In the genomic region with DNA sequence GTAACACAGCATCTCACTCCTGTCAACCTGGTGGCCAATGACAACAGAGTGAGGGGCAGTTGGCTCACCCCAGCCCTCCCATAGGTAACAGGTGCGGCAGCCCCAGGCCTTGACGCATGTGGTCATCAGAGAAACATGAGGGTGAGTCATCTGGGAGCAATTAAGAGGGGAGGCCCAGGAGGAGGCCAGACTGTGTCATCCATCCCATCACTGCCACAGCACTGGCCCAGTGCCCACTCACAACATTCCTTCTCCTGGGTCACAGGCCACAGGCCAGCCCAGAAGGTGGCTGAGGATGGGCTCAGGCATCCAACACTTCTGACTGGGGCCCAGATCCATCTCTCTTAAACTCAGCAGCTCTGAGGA, we compare ENCODE assay signal across 1 cellular context.
TF ChIP-seq lines count a peak whose summit lies in the region.

No MANE protein-coding gene starts in this region.

TF ChIP-seq in HEK293, 187 proteins besides CTCF, POLR2A, EP300 and RAD21 (continued from another document and continues in another):
- TF ChIP-seq, protein P1, sequence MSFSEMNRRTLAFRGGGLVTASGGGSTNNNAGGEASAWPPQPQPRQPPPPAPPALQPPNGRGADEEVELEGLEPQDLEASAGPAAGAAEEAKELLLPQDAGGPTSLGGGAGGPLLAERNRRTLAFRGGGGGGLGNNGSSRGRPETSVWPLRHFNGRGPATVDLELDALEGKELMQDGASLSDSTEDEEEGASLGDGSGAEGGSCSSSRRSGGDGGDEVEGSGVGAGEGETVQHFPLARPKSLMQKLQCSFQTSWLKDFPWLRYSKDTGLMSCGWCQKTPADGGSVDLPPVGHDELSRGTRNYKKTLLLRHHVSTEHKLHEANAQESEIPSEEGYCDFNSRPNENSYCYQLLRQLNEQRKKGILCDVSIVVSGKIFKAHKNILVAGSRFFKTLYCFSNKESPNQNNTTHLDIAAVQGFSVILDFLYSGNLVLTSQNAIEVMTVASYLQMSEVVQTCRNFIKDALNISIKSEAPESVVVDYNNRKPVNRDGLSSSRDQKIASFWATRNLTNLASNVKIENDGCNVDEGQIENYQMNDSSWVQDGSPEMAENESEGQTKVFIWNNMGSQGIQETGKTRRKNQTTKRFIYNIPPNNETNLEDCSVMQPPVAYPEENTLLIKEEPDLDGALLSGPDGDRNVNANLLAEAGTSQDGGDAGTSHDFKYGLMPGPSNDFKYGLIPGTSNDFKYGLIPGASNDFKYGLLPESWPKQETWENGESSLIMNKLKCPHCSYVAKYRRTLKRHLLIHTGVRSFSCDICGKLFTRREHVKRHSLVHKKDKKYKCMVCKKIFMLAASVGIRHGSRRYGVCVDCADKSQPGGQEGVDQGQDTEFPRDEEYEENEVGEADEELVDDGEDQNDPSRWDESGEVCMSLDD (tag by site-specific recombination; IDR thresholded peaks at IDR 0.05), result 0 out of 2 replicates have a peak, but pooled peaks have one; percentile 44
- TF ChIP-seq ZNF114 (tag by site-specific recombination; IDR thresholded peaks at IDR 0.05) (no peak), ZNF239 (tag by site-specific recombination; IDR thresholded peaks at IDR 0.05) (no peak), EGR2 (tag by site-specific recombination; IDR thresholded peaks at IDR 0.05; ENCODE audit: low read depth) (no peak), ZNF394 (tag by site-specific recombination; IDR thresholded peaks at IDR 0.05; ENCODE audit: borderline replicate concordance) (peak; percentile 54), ZNF529 (tag by site-specific recombination; IDR thresholded peaks at IDR 0.05; ENCODE audit: insufficient replicate concordance) (no peak), TRIM28 (IDR thresholded peaks at IDR 0.05; ENCODE audit: borderline replicate concordance, low read length) (no peak), FEZF1 (tag by site-specific recombination; IDR thresholded peaks at IDR 0.05) (no peak), ZNF354C (tag by site-specific recombination; IDR thresholded peaks at IDR 0.05; ENCODE audit: borderline replicate concordance, low read depth) (no peak), ZNF837 (tag by site-specific recombination; IDR thresholded peaks at IDR 0.05) (no peak), ZNF747 (tag by site-specific recombination; IDR thresholded peaks at IDR 0.05) (no peak), ZBTB1 (tag by site-specific recombination; IDR thresholded peaks at IDR 0.05) (no peak), ZNF621 (tag by site-specific recombination; IDR thresholded peaks at IDR 0.05) (no peak), ZNF146 (tag by site-specific recombination; IDR thresholded peaks at IDR 0.05) (no peak), ZNF404 (tag by site-specific recombination; IDR thresholded peaks at IDR 0.05) (no peak), ZNF610 (tag by site-specific recombination; IDR thresholded peaks at IDR 0.05; ENCODE audit: borderline replicate concordance) (no peak), SP3 (tag by site-specific recombination; IDR thresholded peaks at IDR 0.05) (peak; percentile 49; the same call in 1 of the 2 replicates), ZBTB48 (tag by site-specific recombination; IDR thresholded peaks at IDR 0.05) (no peak), ZNF23 (tag by site-specific recombination; IDR thresholded peaks at IDR 0.05; ENCODE audit: borderline replicate concordance) (no peak), KLF7 (tag by site-specific recombination; IDR thresholded peaks at IDR 0.05; ENCODE audit: borderline replicate concordance) (no peak), KLF16 (tag by site-specific recombination; IDR thresholded peaks at IDR 0.05) (no peak), ZNF624 (tag by site-specific recombination; IDR thresholded peaks at IDR 0.05) (no peak), ZNF677 (tag by site-specific recombination; IDR thresholded peaks at IDR 0.05) (no peak), ZNF530 (tag by site-specific recombination; IDR thresholded peaks at IDR 0.05; ENCODE audit: low read depth) (no peak), ZNF768 (tag by site-specific recombination; IDR thresholded peaks at IDR 0.05) (no peak), ZNF426 (tag by site-specific recombination; IDR thresholded peaks at IDR 0.05) (no peak), OSR2 (tag by site-specific recombination; IDR thresholded peaks at IDR 0.05) (no peak), REPIN1 (tag by site-specific recombination; IDR thresholded peaks at IDR 0.05; ENCODE audit: low read depth) (no peak), ZNF658 (tag by site-specific recombination; IDR thresholded peaks at IDR 0.05) (no peak), ZNF121 (tag by site-specific recombination; IDR thresholded peaks at IDR 0.05) (no peak), MZF1 (tag by site-specific recombination; IDR thresholded peaks at IDR 0.05; ENCODE audit: borderline replicate concordance) (no peak), ZNF274 (IDR thresholded peaks at IDR 0.05; ENCODE audit: low read length) (no peak), ZNF274 (tag by site-specific recombination; IDR thresholded peaks at IDR 0.05; ENCODE audit: borderline replicate concordance) (no peak), ZIC2 (tag by site-specific recombination; IDR thresholded peaks at IDR 0.05) (peak; percentile 62), OVOL3 (tag by site-specific recombination; IDR thresholded peaks at IDR 0.05) (no peak), ZNF600 (tag by site-specific recombination; IDR thresholded peaks at IDR 0.05) (peak; percentile 55; the same call in 1 of the 2 replicates), ZSCAN30 (tag by site-specific recombination; IDR thresholded peaks at IDR 0.05) (no peak)
- TF ChIP-seq, protein P2, sequence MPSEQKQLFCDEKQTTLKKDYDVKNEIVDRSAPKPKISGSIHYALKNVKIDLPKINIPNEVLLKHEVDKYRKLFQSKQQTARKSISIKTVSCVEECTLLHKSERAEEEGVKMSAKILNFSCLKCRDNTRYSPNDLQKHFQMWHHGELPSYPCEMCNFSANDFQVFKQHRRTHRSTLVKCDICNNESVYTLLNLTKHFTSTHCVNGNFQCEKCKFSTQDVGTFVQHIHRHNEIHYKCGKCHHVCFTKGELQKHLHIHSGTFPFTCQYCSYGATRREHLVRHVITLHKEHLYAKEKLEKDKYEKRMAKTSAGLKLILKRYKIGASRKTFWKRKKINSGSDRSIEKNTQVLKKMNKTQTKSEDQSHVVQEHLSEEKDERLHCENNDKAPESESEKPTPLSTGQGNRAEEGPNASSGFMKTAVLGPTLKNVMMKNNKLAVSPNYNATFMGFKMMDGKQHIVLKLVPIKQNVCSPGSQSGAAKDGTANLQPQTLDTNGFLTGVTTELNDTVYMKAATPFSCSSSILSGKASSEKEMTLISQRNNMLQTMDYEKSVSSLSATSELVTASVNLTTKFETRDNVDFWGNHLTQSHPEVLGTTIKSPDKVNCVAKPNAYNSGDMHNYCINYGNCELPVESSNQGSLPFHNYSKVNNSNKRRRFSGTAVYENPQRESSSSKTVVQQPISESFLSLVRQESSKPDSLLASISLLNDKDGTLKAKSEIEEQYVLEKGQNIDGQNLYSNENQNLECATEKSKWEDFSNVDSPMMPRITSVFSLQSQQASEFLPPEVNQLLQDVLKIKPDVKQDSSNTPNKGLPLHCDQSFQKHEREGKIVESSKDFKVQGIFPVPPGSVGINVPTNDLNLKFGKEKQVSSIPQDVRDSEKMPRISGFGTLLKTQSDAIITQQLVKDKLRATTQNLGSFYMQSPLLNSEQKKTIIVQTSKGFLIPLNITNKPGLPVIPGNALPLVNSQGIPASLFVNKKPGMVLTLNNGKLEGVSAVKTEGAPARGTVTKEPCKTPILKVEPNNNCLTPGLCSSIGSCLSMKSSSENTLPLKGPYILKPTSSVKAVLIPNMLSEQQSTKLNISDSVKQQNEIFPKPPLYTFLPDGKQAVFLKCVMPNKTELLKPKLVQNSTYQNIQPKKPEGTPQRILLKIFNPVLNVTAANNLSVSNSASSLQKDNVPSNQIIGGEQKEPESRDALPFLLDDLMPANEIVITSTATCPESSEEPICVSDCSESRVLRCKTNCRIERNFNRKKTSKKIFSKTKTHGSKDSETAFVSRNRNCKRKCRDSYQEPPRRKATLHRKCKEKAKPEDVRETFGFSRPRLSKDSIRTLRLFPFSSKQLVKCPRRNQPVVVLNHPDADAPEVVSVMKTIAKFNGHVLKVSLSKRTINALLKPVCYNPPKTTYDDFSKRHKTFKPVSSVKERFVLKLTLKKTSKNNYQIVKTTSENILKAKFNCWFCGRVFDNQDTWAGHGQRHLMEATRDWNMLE (tag by site-specific recombination; conservative IDR thresholded peaks at IDR 0.05; ENCODE audit: low read depth), result peak; percentile 47; the same call in 1 of the 2 replicates
- TF ChIP-seq, protein P3, sequence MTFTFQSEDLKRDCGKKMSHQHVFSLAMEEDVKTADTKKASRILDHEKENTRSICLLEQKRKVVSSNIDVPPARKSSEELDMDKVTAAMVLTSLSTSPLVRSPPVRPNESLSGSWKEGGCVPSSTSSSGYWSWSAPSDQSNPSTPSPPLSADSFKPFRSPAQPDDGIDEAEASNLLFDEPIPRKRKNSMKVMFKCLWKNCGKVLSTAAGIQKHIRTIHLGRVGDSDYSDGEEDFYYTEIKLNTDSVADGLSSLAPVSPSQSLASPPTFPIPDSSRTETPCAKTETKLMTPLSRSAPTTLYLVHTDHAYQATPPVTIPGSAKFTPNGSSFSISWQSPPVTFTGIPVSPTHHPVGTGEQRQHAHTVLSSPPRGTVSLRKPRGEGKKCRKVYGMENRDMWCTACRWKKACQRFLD (tag by site-specific recombination; IDR thresholded peaks at IDR 0.05), result no peak
- TF ChIP-seq, protein P4, sequence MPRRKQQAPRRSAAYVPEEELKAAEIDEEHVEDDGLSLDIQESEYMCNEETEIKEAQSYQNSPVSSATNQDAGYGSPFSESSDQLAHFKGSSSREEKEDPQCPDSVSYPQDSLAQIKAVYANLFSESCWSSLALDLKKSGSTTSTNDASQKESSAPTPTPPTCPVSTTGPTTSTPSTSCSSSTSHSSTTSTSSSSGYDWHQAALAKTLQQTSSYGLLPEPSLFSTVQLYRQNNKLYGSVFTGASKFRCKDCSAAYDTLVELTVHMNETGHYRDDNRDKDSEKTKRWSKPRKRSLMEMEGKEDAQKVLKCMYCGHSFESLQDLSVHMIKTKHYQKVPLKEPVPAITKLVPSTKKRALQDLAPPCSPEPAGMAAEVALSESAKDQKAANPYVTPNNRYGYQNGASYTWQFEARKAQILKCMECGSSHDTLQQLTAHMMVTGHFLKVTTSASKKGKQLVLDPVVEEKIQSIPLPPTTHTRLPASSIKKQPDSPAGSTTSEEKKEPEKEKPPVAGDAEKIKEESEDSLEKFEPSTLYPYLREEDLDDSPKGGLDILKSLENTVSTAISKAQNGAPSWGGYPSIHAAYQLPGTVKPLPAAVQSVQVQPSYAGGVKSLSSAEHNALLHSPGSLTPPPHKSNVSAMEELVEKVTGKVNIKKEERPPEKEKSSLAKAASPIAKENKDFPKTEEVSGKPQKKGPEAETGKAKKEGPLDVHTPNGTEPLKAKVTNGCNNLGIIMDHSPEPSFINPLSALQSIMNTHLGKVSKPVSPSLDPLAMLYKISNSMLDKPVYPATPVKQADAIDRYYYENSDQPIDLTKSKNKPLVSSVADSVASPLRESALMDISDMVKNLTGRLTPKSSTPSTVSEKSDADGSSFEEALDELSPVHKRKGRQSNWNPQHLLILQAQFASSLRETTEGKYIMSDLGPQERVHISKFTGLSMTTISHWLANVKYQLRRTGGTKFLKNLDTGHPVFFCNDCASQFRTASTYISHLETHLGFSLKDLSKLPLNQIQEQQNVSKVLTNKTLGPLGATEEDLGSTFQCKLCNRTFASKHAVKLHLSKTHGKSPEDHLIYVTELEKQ (tag by site-specific recombination; IDR thresholded peaks at IDR 0.05; ENCODE audit: borderline replicate concordance), result peak; percentile 48; the same call in 1 of the 2 replicates
- TF ChIP-seq, protein P5, sequence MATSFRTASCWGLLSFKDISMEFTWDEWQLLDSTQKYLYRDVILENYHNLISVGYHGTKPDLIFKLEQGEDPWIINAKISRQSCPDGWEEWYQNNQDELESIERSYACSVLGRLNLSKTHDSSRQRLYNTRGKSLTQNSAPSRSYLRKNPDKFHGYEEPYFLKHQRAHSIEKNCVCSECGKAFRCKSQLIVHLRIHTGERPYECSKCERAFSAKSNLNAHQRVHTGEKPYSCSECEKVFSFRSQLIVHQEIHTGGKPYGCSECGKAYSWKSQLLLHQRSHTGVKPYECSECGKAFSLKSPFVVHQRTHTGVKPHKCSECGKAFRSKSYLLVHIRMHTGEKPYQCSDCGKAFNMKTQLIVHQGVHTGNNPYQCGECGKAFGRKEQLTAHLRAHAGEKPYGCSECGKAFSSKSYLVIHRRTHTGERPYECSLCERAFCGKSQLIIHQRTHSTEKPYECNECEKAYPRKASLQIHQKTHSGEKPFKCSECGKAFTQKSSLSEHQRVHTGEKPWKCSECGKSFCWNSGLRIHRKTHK (tag by site-specific recombination; IDR thresholded peaks at IDR 0.05), result no peak
- TF ChIP-seq, protein P6, sequence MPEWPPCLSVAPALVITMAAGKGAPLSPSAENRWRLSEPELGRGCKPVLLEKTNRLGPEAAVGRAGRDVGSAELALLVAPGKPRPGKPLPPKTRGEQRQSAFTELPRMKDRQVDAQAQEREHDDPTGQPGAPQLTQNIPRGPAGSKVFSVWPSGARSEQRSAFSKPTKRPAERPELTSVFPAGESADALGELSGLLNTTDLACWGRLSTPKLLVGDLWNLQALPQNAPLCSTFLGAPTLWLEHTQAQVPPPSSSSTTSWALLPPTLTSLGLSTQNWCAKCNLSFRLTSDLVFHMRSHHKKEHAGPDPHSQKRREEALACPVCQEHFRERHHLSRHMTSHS (tag by site-specific recombination; IDR thresholded peaks at IDR 0.05), result no peak
- TF ChIP-seq, protein P7, sequence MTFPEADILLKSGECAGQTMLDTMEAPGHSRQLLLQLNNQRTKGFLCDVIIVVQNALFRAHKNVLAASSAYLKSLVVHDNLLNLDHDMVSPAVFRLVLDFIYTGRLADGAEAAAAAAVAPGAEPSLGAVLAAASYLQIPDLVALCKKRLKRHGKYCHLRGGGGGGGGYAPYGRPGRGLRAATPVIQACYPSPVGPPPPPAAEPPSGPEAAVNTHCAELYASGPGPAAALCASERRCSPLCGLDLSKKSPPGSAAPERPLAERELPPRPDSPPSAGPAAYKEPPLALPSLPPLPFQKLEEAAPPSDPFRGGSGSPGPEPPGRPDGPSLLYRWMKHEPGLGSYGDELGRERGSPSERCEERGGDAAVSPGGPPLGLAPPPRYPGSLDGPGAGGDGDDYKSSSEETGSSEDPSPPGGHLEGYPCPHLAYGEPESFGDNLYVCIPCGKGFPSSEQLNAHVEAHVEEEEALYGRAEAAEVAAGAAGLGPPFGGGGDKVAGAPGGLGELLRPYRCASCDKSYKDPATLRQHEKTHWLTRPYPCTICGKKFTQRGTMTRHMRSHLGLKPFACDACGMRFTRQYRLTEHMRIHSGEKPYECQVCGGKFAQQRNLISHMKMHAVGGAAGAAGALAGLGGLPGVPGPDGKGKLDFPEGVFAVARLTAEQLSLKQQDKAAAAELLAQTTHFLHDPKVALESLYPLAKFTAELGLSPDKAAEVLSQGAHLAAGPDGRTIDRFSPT (tag by site-specific recombination; IDR thresholded peaks at IDR 0.05), result peak; percentile 93
- TF ChIP-seq, protein P8, sequence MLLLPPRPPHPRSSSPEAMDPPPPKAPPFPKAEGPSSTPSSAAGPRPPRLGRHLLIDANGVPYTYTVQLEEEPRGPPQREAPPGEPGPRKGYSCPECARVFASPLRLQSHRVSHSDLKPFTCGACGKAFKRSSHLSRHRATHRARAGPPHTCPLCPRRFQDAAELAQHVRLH (tag by site-specific recombination; IDR thresholded peaks at IDR 0.05), result no peak
- TF ChIP-seq, protein P9, sequence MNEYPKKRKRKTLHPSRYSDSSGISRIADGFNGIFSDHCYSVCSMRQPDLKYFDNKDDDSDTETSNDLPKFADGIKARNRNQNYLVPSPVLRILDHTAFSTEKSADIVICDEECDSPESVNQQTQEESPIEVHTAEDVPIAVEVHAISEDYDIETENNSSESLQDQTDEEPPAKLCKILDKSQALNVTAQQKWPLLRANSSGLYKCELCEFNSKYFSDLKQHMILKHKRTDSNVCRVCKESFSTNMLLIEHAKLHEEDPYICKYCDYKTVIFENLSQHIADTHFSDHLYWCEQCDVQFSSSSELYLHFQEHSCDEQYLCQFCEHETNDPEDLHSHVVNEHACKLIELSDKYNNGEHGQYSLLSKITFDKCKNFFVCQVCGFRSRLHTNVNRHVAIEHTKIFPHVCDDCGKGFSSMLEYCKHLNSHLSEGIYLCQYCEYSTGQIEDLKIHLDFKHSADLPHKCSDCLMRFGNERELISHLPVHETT (tag by site-specific recombination; IDR thresholded peaks at IDR 0.05), result peak; percentile 86
